In the genomic region with DNA sequence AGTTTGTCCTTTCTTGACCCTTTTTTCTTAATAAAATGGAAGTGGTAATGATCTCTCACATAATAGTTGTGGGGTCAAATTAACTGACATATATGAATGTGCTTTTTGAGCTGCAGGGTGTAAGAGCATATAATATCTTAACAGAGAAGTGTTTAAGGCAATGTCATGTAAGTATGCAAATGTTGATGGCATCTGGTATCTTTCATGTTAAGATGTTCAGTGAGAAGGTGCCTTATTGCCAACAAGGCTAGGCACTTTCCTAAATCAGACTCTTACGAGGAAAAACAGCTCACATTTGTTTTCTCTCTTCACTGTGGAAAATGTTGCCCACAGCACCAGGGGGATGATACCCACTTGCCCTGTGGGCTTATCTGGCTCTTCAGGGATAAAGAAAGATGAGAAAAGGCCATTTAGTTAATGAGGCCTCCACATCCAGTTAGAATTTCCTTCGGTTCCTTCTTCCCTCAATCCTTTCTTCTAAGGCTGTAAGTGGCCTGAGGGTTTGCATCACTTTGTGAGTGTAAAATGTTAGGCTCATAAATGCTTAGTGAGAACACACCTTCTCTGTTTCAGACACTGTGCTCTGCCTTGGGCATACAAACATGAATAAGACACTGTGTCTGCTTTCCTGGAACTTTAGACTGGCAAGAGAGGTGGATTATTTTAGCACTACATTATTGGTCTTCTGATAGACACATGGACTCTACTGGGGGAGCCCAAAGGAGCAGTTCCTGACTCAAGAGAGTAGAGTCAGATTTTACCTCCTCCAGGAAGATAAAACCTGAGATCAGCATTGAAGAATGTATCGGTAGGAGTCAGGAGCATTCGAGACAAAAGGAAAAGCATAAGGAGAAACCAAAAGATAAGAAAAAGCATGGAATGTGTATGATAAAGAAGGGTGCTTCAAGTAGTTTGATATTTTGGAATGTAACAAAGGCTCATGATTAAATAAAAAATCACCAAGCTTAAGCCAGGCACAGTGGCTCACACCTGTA, we compare ENCODE assay signal across 23 cellular contexts.
"Had no signal": no experiment of that assay in that cellular context is flagged by ENCODE, and none has a peak within 500 bp of the region (broad histone marks: within the 10 kb centered on the region; RNA-seq: fewer than 3 reads in every experiment).

No MANE protein-coding gene starts in this region.

- H3K27ac ChIP-seq: breast epithelium, foreskin keratinocyte, pancreas had no signal

- H3K9me3 ChIP-seq: breast epithelium, pancreas, spleen, thoracic aorta had no signal

- DNase-seq: activated CD4-positive, alpha-beta T cell treated with anti-CD3 and anti-CD28 coated beads for 48 hours; activated CD4-positive, CD25-positive, alpha-beta regulatory T cell; activated CD8-positive, alpha-beta T cell treated with anti-CD3 and anti-CD28 coated beads for 36 hours; activated naive CD4-positive, alpha-beta T cell treated with Interleukin-2 at 50 U/mL for 16 hours; activated naive CD8-positive, alpha-beta T cell treated with anti-CD3 and anti-CD28 coated beads, Interleukin-2, amount 50 U/mL, for 24 hours; activated T-cell treated with anti-CD3 and anti-CD28 coated beads, Interleukin-2, amount 50 U/mL, for 24 hours; anterior cingulate cortex; cerebellar nuclear complex; effector memory CD8-positive, alpha-beta T cell; foreskin keratinocyte; hypothalamus; naive B cell; pancreas; spleen; stimulated activated CD4-positive, alpha-beta T cell treated with anti-CD3 and anti-CD28 coated beads, Interleukin-4, amount 100 ng/mL, for 4 hours had no signal

- H3K9me3 Mint-ChIP-seq: activated CD8-positive, alpha-beta T cell treated with anti-CD3 and anti-CD28 coated beads for 36 hours; activated naive CD8-positive, alpha-beta T cell treated with anti-CD3 and anti-CD28 coated beads, Interleukin-2, amount 50 U/mL, for 24 hours; activated T-cell treated with anti-CD3 and anti-CD28 coated beads, Interleukin-2, amount 50 U/mL, for 24 hours; activated T-helper 2 cell treated with anti-CD3 and anti-CD28 coated beads, Interferon-gamma antibody, Interleukin-2, Interleukin-4, amounts not matched to agents 10 μg/mL and 5 μg/mL and 100 μg/mL, durations not matched to agents 14 hours and 24 hours and 36 hours; dendritic cell treated with granulocyte-macrophage colony-stimulating factor and Interleukin-4, amounts not matched to agents 40 ng/mL and 50 ng/mL, for 4 days; effector memory CD8-positive, alpha-beta T cell; naive B cell; stimulated activated memory B cell treated with anti-CD40 and anti-IgM and Interleukin-4, amounts not matched to agents 10 μg/mL and 1 μg/mL and 100 μg/mL, for 72 hours had no signal

- H3K36me3 Mint-ChIP-seq: naive B cell; stimulated activated memory B cell treated with anti-CD40 and anti-IgM and Interleukin-4, amounts not matched to agents 10 μg/mL and 1 μg/mL and 100 μg/mL, for 72 hours had no signal

- H3K4me1 Mint-ChIP-seq: naive B cell; stimulated activated memory B cell treated with anti-CD40 and anti-IgM and Interleukin-4, amounts not matched to agents 10 μg/mL and 1 μg/mL and 100 μg/mL, for 72 hours had no signal

- H3K27me3 ChIP-seq: breast epithelium, foreskin keratinocyte, pancreas, spleen had no signal

- H3K4me3 Mint-ChIP-seq: activated CD8-positive, alpha-beta T cell treated with anti-CD3 and anti-CD28 coated beads for 36 hours; activated naive CD8-positive, alpha-beta T cell treated with anti-CD3 and anti-CD28 coated beads, Interleukin-2, amount 50 U/mL, for 24 hours; activated T-cell treated with anti-CD3 and anti-CD28 coated beads, Interleukin-2, amount 50 U/mL, for 24 hours; dendritic cell treated with granulocyte-macrophage colony-stimulating factor and Interleukin-4, amounts not matched to agents 40 ng/mL and 50 ng/mL, for 4 days; effector memory CD8-positive, alpha-beta T cell; naive B cell; stimulated activated memory B cell treated with anti-CD40 and anti-IgM and Interleukin-4, amounts not matched to agents 10 μg/mL and 1 μg/mL and 100 μg/mL, for 72 hours had no signal

- ATAC-seq: activated CD8-positive, alpha-beta T cell treated with anti-CD3 and anti-CD28 coated beads for 36 hours; activated naive CD8-positive, alpha-beta T cell treated with anti-CD3 and anti-CD28 coated beads, Interleukin-2, amount 50 U/mL, for 24 hours; effector memory CD8-positive, alpha-beta T cell; foreskin keratinocyte; left lobe of liver; pancreas; sciatic nerve; stimulated activated memory B cell treated with anti-CD40 and anti-IgM and Interleukin-4, amounts not matched to agents 10 μg/mL and 1 μg/mL and 100 μg/mL, for 72 hours had no signal

- H3K36me3 ChIP-seq: breast epithelium, spleen had no signal

- H3K4me1 ChIP-seq: breast epithelium, pancreas had no signal

- H3K27ac Mint-ChIP-seq: activated CD8-positive, alpha-beta T cell treated with anti-CD3 and anti-CD28 coated beads for 36 hours; activated naive CD8-positive, alpha-beta T cell treated with anti-CD3 and anti-CD28 coated beads, Interleukin-2, amount 50 U/mL, for 24 hours; activated T-cell treated with anti-CD3 and anti-CD28 coated beads, Interleukin-2, amount 50 U/mL, for 24 hours; activated T-helper 2 cell treated with anti-CD3 and anti-CD28 coated beads, Interferon-gamma antibody, Interleukin-2, Interleukin-4, amounts not matched to agents 10 μg/mL and 5 μg/mL and 100 μg/mL, durations not matched to agents 14 hours and 24 hours and 36 hours; dendritic cell treated with granulocyte-macrophage colony-stimulating factor and Interleukin-4, amounts not matched to agents 40 ng/mL and 50 ng/mL, for 4 days; effector memory CD8-positive, alpha-beta T cell; naive B cell; stimulated activated memory B cell treated with anti-CD40 and anti-IgM and Interleukin-4, amounts not matched to agents 10 μg/mL and 1 μg/mL and 100 μg/mL, for 72 hours had no signal

- H3K4me3 ChIP-seq: breast epithelium, lung, pancreas, spleen, thoracic aorta had no signal
